Comparison of ENCODE assay signal across 2 cellular contexts in genomic region chr17:37682007-37682406, GRCh38.
TF ChIP-seq lines count a peak whose summit lies in the region.

No MANE protein-coding gene starts in this region.

TF ChIP-seq in HepG2, 621 proteins besides CTCF, POLR2A, EP300 and RAD21 (continues in another document):
- TF ChIP-seq MED8 (CRISPR knock-in tag; IDR thresholded peaks at IDR 0.05; ENCODE audit: insufficient replicate concordance) (no peak), ZEB1 (IDR thresholded peaks at IDR 0.05; ENCODE audit: insufficient replicate concordance, low read depth) (no peak), SKI (IDR thresholded peaks at IDR 0.05; ENCODE audit: partially characterized antibody) (no peak), REXO4 (CRISPR knock-in tag; IDR thresholded peaks at IDR 0.05; ENCODE audit: borderline replicate concordance) (no peak), NFIB (CRISPR knock-in tag; IDR thresholded peaks at IDR 0.05; ENCODE audit: borderline replicate concordance) (no peak), MAFF (IDR thresholded peaks at IDR 0.05; ENCODE audit: low read depth, low read length) (peak; percentile 64), ZNF333 (CRISPR knock-in tag; IDR thresholded peaks at IDR 0.05; ENCODE audit: borderline replicate concordance) (no peak), ZNF879 (CRISPR knock-in tag; IDR thresholded peaks at IDR 0.05) (no peak), PLSCR1 (CRISPR knock-in tag; IDR thresholded peaks at IDR 0.05; ENCODE audit: borderline replicate concordance) (no peak), HDAC2 (CRISPR knock-in tag; IDR thresholded peaks at IDR 0.05) (peak; percentile 33; the same call in 1 of the 2 replicates), KDM1A (CRISPR knock-in tag; IDR thresholded peaks at IDR 0.05) (peak; percentile 87), RCOR2 (CRISPR knock-in tag; IDR thresholded peaks at IDR 0.05) (peak; percentile 71; the same call in 1 of the 2 replicates), MAFK (conservative IDR thresholded peaks at IDR 0.05 in 1 of 2, IDR thresholded peaks at IDR 0.05 in 1 of 2; ENCODE audit: low read length in 2 of 2) (peak; percentile 51 to 61), ZNF317 (CRISPR knock-in tag; IDR thresholded peaks at IDR 0.05) (no peak), ZBTB3 (CRISPR knock-in tag; IDR thresholded peaks at IDR 0.05; ENCODE audit: borderline replicate concordance, low read depth) (no peak), POGK (CRISPR knock-in tag; conservative IDR thresholded peaks at IDR 0.05) (no peak)
- TF ChIP-seq, protein P1, sequence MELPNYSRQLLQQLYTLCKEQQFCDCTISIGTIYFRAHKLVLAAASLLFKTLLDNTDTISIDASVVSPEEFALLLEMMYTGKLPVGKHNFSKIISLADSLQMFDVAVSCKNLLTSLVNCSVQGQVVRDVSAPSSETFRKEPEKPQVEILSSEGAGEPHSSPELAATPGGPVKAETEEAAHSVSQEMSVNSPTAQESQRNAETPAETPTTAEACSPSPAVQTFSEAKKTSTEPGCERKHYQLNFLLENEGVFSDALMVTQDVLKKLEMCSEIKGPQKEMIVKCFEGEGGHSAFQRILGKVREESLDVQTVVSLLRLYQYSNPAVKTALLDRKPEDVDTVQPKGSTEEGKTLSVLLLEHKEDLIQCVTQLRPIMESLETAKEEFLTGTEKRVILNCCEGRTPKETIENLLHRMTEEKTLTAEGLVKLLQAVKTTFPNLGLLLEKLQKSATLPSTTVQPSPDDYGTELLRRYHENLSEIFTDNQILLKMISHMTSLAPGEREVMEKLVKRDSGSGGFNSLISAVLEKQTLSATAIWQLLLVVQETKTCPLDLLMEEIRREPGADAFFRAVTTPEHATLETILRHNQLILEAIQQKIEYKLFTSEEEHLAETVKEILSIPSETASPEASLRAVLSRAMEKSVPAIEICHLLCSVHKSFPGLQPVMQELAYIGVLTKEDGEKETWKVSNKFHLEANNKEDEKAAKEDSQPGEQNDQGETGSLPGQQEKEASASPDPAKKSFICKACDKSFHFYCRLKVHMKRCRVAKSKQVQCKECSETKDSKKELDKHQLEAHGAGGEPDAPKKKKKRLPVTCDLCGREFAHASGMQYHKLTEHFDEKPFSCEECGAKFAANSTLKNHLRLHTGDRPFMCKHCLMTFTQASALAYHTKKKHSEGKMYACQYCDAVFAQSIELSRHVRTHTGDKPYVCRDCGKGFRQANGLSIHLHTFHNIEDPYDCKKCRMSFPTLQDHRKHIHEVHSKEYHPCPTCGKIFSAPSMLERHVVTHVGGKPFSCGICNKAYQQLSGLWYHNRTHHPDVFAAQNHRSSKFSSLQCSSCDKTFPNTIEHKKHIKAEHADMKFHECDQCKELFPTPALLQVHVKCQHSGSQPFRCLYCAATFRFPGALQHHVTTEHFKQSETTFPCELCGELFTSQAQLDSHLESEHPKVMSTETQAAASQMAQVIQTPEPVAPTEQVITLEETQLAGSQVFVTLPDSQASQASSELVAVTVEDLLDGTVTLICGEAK (IDR thresholded peaks at IDR 0.05) = no peak
- TF ChIP-seq, protein P1 (CRISPR knock-in tag; IDR thresholded peaks at IDR 0.05) = no peak

TF ChIP-seq in IMR-90, 13 proteins besides CTCF, POLR2A, EP300 and RAD21:
- no peak for TF ChIP-seq CHD1 (IDR thresholded peaks at IDR 0.05; ENCODE audit: low read depth, low read length)
- no peak for TF ChIP-seq MXI1 (IDR thresholded peaks at IDR 0.05; ENCODE audit: borderline replicate concordance, low read depth, low read length)
- no peak for TF ChIP-seq BHLHE40 (IDR thresholded peaks at IDR 0.05; ENCODE audit: low read depth, low read length)
- no peak for TF ChIP-seq CEBPB (IDR thresholded peaks at IDR 0.05; ENCODE audit: low read depth, low read length)
- no peak for TF ChIP-seq FOS (IDR thresholded peaks at IDR 0.05; ENCODE audit: low read depth, low read length)
- TF ChIP-seq SMC3 (IDR thresholded peaks at IDR 0.05; ENCODE audit: low read depth, low read length) = no peak
- TF ChIP-seq MAFK (IDR thresholded peaks at IDR 0.05; ENCODE audit: low read depth, low read length) = peak; percentile 45
